In the genomic region with DNA sequence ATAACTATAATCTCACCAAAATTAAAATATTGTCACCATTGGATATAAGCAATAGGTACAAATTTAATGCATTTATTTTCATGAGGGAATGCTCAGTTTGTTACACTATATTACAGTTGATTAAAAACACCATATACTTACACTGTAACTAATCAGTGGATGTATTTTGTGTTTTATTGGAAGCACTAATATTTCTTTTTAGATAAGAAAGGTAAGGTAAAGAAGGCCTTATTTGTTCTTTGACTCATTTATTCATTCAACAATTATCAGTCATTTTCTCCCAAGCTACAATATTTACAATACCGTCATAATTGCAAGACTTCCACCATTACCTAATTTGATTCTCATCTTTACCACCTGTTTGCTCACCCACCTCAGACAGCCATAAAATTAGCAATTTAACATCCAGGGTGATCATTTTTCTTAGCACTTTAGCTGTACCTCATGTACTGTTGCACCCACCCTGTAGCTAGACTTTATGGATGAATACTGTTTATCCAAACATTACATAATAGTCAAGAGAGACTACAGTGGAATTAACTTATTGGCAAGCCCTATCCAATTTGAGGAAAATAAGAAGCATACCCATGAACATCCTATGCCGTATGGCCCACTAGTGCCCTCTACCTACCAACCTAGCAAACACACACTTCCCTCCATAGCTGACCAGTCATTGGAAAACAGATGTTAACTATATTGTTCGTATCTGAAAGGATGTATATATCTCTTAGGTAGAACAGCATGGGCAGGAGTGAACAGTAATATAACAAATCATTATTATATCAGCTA, we compare ENCODE assay signal across 8 cellular contexts.
DNase-seq lines count a peak whose midpoint lies in the region; ATAC-seq and TF ChIP-seq lines count a peak whose summit lies in the region.

No MANE protein-coding gene starts in this region.

- H3K9me3 ChIP-seq in colonic mucosa (no peaks in the 10 kb centered on the region), neural cell (ENCODE audit: low read length) (no peaks in the 10 kb centered on the region)

- DNase-seq in NCI-H510A treated with DMSO at 0.1 percent for 48 hours (lab: John Stamatoyannopoulos, UW): peak; percentile 15
- DNase-seq in NCI-H510A (lab: John Stamatoyannopoulos, UW): no peak
- DNase-seq in NCI-H2081 treated with DMSO at 0.1 percent for 48 hours (lab: John Stamatoyannopoulos, UW): peak; percentile 87
- peak; percentile 22 for DNase-seq in colonic mucosa
- DNase-seq in NCI-H2107 treated with DMSO at 0.1 percent for 48 hours (lab: John Stamatoyannopoulos, UW; ENCODE audit: unreplicated experiment): no peak
- no peak for DNase-seq in activated CD4-positive, alpha-beta T cell treated with anti-CD3 and anti-CD28 coated beads for 48 hours

- no peak for TF ChIP-seq RAD21 in neural cell (conservative IDR thresholded peaks at IDR 0.05)

- no peak overlapping the region for H3K4me2 ChIP-seq in neural cell (ENCODE audit: low read length)

- no peaks in the 10 kb centered on the region for H3K4me1 ChIP-seq in colonic mucosa

- H3K27ac ChIP-seq in colonic mucosa (no peak overlapping the region), neural cell (ENCODE audit: low read length) (no peak overlapping the region)

- H3K4me3 ChIP-seq in colonic mucosa (no peak overlapping the region), neural cell (ENCODE audit: low read length) (no peak overlapping the region)

- ATAC-seq in GM21619 (IDR thresholded peaks at IDR 0.05; ENCODE audit: unreplicated experiment): no peak

- H3K27me3 ChIP-seq in colonic mucosa (no peaks in the 10 kb centered on the region), neural cell (ENCODE audit: insufficient read depth, low read depth, low read length) (no peaks in the 10 kb centered on the region)

- peak; percentile 43 for TF ChIP-seq CTCF in colonic mucosa (IDR thresholded peaks at IDR 0.05)
- TF ChIP-seq CTCF in neural cell (IDR thresholded peaks at IDR 0.05; ENCODE audit: poor library complexity, severe bottlenecking): peak; percentile 31

- H3K9ac ChIP-seq in colonic mucosa (ENCODE audit: low read depth in 2 of 2, low read length in 2 of 2): no peak overlapping the region
- H3K9ac ChIP-seq in neural cell (ENCODE audit: low read length): no peak overlapping the region

- no peaks in the 10 kb centered on the region for H3K79me2 ChIP-seq in neural cell (replicated peaks; ENCODE audit: insufficient read depth, low read length)

- H3F3A ChIP-seq in neural cell (ENCODE audit: insufficient read depth, low read length, poor library complexity, severe bottlenecking): no peaks in the 10 kb centered on the region

- no peaks in the 10 kb centered on the region for H4K20me1 ChIP-seq in neural cell (ENCODE audit: insufficient read depth)

- no peak for TF ChIP-seq EP300 in neural cell (conservative IDR thresholded peaks at IDR 0.05; ENCODE audit: poor library complexity, severe bottlenecking)

- no peaks in the 10 kb centered on the region for H3K36me3 ChIP-seq in colonic mucosa
- H3K36me3 ChIP-seq in neural cell (ENCODE audit: insufficient read depth, low read length): no peaks in the 10 kb centered on the region

- H2AFZ ChIP-seq in neural cell (ENCODE audit: low read depth, low read length): no peak overlapping the region

- intact Hi-C loops in colonic mucosa (cut with DNase I): loop anchor here (5.0 to 10.0 kb wide), 2 partner anchors 92 to 515 kb away; no protein-coding TSS in a partner anchor

- H3K9me2 ChIP-seq in neural cell (ENCODE audit: insufficient read depth, low read length): no peaks in the 10 kb centered on the region

TF ChIP-seq in neural cell, 6 proteins besides CTCF, POLR2A, EP300 and RAD21:
- TF ChIP-seq, protein P1, sequence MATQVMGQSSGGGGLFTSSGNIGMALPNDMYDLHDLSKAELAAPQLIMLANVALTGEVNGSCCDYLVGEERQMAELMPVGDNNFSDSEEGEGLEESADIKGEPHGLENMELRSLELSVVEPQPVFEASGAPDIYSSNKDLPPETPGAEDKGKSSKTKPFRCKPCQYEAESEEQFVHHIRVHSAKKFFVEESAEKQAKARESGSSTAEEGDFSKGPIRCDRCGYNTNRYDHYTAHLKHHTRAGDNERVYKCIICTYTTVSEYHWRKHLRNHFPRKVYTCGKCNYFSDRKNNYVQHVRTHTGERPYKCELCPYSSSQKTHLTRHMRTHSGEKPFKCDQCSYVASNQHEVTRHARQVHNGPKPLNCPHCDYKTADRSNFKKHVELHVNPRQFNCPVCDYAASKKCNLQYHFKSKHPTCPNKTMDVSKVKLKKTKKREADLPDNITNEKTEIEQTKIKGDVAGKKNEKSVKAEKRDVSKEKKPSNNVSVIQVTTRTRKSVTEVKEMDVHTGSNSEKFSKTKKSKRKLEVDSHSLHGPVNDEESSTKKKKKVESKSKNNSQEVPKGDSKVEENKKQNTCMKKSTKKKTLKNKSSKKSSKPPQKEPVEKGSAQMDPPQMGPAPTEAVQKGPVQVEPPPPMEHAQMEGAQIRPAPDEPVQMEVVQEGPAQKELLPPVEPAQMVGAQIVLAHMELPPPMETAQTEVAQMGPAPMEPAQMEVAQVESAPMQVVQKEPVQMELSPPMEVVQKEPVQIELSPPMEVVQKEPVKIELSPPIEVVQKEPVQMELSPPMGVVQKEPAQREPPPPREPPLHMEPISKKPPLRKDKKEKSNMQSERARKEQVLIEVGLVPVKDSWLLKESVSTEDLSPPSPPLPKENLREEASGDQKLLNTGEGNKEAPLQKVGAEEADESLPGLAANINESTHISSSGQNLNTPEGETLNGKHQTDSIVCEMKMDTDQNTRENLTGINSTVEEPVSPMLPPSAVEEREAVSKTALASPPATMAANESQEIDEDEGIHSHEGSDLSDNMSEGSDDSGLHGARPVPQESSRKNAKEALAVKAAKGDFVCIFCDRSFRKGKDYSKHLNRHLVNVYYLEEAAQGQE (IDR thresholded peaks at IDR 0.05; ENCODE audit: borderline replicate concordance): no peak
- TF ChIP-seq EZH2 (IDR thresholded peaks at IDR 0.05; ENCODE audit: borderline replicate concordance, insufficient read depth, low read length, poor library complexity, severe bottlenecking) (no peak), TAF1 (IDR thresholded peaks at IDR 0.05; ENCODE audit: low read depth) (no peak), SMC3 (conservative IDR thresholded peaks at IDR 0.05; ENCODE audit: poor library complexity) (no peak), MXI1 (conservative IDR thresholded peaks at IDR 0.05; ENCODE audit: poor library complexity, severe bottlenecking) (no peak), POLR2AphosphoS5 (IDR thresholded peaks at IDR 0.05) (no peak)
TF ChIP-seq in neural cell: peak in this region for 0.

Comparison
In these comparisons a context has a peak if more than half of its experiments do, and no peak if none do; other contexts are left out.
1. DNase-seq: peak in NCI-H510A treated with DMSO at 0.1 percent for 48 hours (single experiment), NCI-H2081 treated with DMSO at 0.1 percent for 48 hours (single experiment) and colonic mucosa (single experiment); none in NCI-H510A (single experiment), NCI-H2107 treated with DMSO at 0.1 percent for 48 hours (single experiment) and activated CD4-positive, alpha-beta T cell treated with anti-CD3 and anti-CD28 coated beads for 48 hours (single experiment).